In the genomic region with DNA sequence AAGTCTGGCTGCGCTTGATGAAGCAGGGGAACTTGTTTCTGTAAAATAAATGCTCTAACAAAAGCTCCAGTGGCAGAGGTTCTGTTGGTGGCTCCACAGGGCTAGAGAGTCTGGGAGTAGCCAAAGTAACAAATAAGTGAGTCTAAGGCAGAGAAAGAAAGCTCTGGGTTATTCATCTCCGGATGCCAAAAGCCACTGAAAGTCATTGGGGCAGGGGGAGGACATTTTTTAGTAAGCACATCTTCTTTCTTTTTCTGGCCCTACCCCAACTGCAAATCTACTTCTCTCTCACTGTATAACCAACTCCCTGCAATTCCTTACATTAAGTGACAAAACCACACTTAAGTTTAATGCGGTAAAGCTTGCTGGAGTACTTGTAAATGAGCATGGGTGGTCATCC, we compare ENCODE assay signal across 13 cellular contexts.
DNase-seq lines count a peak whose midpoint lies in the region; ATAC-seq and TF ChIP-seq lines count a peak whose summit lies in the region.
"Had no signal": no experiment of that assay in that cellular context is flagged by ENCODE, and none has a peak within 500 bp of the region (broad histone marks: within the 10 kb centered on the region; RNA-seq: fewer than 3 reads in every experiment).

No MANE protein-coding gene starts in this region.

- POLR2A ChIA-PET in activated CD8-positive, alpha-beta T cell treated with anti-CD3 and anti-CD28 coated beads, Interleukin-2, amount 10 ng/mL, durations not matched to agents 7 days and 5 days (lab: Charles Lee) = no interaction called here

- WGBS in heart left ventricle, 4 donors = 82 to 95% (median 88%) methylated on average over 3 of the region's 3 CpGs
- WGBS in upper lobe of left lung, 2 donors = 82 to 88% methylated on average over 3 of the region's 3 CpGs

- peak overlapping the region; percentile 45 for H3K27ac Mint-ChIP-seq in activated CD8-positive, alpha-beta T cell treated with anti-CD3 and anti-CD28 coated beads, Interleukin-2, amount 10 ng/mL, durations not matched to agents 7 days and 5 days
- H3K27ac Mint-ChIP-seq: nephron had no signal

- no peak overlapping the region for H3K4me3 Mint-ChIP-seq in activated CD8-positive, alpha-beta T cell treated with anti-CD3 and anti-CD28 coated beads, Interleukin-2, amount 10 ng/mL, durations not matched to agents 7 days and 5 days
- H3K4me3 Mint-ChIP-seq: nephron had no signal

- H3K36me3 Mint-ChIP-seq in activated CD8-positive, alpha-beta T cell treated with anti-CD3 and anti-CD28 coated beads, Interleukin-2, amount 10 ng/mL, durations not matched to agents 7 days and 5 days (ENCODE audit: low read depth) = peaks cover 52% of the 10 kb centered on the region

- DNase-seq in activated CD8-positive, alpha-beta T cell treated with anti-CD3 and anti-CD28 coated beads, Interleukin-2, amount 10 ng/mL, durations not matched to agents 7 days and 5 days = no peak
- DNase-seq in heart left ventricle = no peak
- no peak for DNase-seq in Peyer's patch
- DNase-seq in upper lobe of left lung = no peak
- no peak for DNase-seq in NCI-H1048 (lab: John Stamatoyannopoulos, UW)
- DNase-seq: body of pancreas, DMS 273 treated with DMSO at 0.1 percent for 48 hours, erythroblast, SW 1271 had no signal

- H3K27me3 Mint-ChIP-seq in activated CD8-positive, alpha-beta T cell treated with anti-CD3 and anti-CD28 coated beads, Interleukin-2, amount 10 ng/mL, durations not matched to agents 7 days and 5 days (ENCODE audit: low read depth) = no peaks in the 10 kb centered on the region

- H3K36me3 ChIP-seq in heart left ventricle = peaks cover 0 to 21% (median 0%) of the 10 kb centered on the region in 9 donors
- H3K36me3 ChIP-seq in Peyer's patch = no peaks in the 10 kb centered on the region
- H3K36me3 ChIP-seq in upper lobe of left lung = no peaks in the 10 kb centered on the region

- no peak for TF ChIP-seq CTCF in heart left ventricle (IDR thresholded peaks at IDR 0.05)
- no peak for TF ChIP-seq CTCF in Peyer's patch (IDR thresholded peaks at IDR 0.05)
- TF ChIP-seq CTCF in upper lobe of left lung (IDR thresholded peaks at IDR 0.05) = no peak

- H3K27ac ChIP-seq in heart left ventricle (no peak overlapping the region), Peyer's patch (no peak overlapping the region), upper lobe of left lung (no peak overlapping the region)
- H3K27ac ChIP-seq: body of pancreas had no signal

- H3K4me1 ChIP-seq in heart left ventricle (peaks cover 0 to 8% (median 0%) of the 10 kb centered on the region in 12 donors), Peyer's patch (no peaks in the 10 kb centered on the region), upper lobe of left lung (no peaks in the 10 kb centered on the region)
- H3K4me1 ChIP-seq: body of pancreas had no signal

- no peak for TF ChIP-seq EP300 in upper lobe of left lung (IDR thresholded peaks at IDR 0.05)

- H3K4me1 Mint-ChIP-seq in activated CD8-positive, alpha-beta T cell treated with anti-CD3 and anti-CD28 coated beads, Interleukin-2, amount 10 ng/mL, durations not matched to agents 7 days and 5 days (ENCODE audit: low read depth) = peaks cover 8% of the 10 kb centered on the region
- H3K4me1 Mint-ChIP-seq: nephron had no signal

- TF ChIP-seq POLR2A in heart left ventricle (IDR thresholded peaks at IDR 0.05) = no peak
- no peak for TF ChIP-seq POLR2A in Peyer's patch (IDR thresholded peaks at IDR 0.05)
- no peak for TF ChIP-seq POLR2A in upper lobe of left lung (IDR thresholded peaks at IDR 0.05)

- CTCF ChIA-PET in activated CD8-positive, alpha-beta T cell treated with anti-CD3 and anti-CD28 coated beads, Interleukin-2, amount 10 ng/mL, durations not matched to agents 7 days and 5 days (lab: Charles Lee) = interaction anchor here (1.3 kb wide), 1 partner anchor 11 kb away, joined by 3 read pairs; no protein-coding TSS in a partner anchor

- H3K27me3 ChIP-seq in heart left ventricle (peaks cover 0 to 6% (median 0%) of the 10 kb centered on the region in 9 donors), Peyer's patch (no peaks in the 10 kb centered on the region), upper lobe of left lung (no peaks in the 10 kb centered on the region)
- H3K27me3 ChIP-seq: body of pancreas had no signal

- H3K9me3 ChIP-seq in heart left ventricle (no peaks in the 10 kb centered on the region), Peyer's patch (no peaks in the 10 kb centered on the region), upper lobe of left lung (no peaks in the 10 kb centered on the region)
- H3K9me3 ChIP-seq: body of pancreas had no signal

- H3K4me3 ChIP-seq in heart left ventricle (no peak overlapping the region), Peyer's patch (no peak overlapping the region), upper lobe of left lung (no peak overlapping the region)
- H3K4me3 ChIP-seq: body of pancreas had no signal

- ATAC-seq in GM18873 (IDR thresholded peaks at IDR 0.05; ENCODE audit: low FRiP score, unreplicated experiment) (peak; percentile 92), GM21423 (IDR thresholded peaks at IDR 0.05; ENCODE audit: unreplicated experiment) (peak; percentile 93), HG03060 (IDR thresholded peaks at IDR 0.05; ENCODE audit: low read depth, unreplicated experiment) (peak; percentile 48), heart left ventricle (no peak), upper lobe of left lung (ENCODE audit: low FRiP score in 2 of 2) (no peak)
- ATAC-seq in activated CD8-positive, alpha-beta T cell treated with anti-CD3 and anti-CD28 coated beads, Interleukin-2, amount 10 ng/mL, durations not matched to agents 7 days and 5 days = no peak
- ATAC-seq: body of pancreas had no signal

- H3K9me3 Mint-ChIP-seq in activated CD8-positive, alpha-beta T cell treated with anti-CD3 and anti-CD28 coated beads, Interleukin-2, amount 10 ng/mL, durations not matched to agents 7 days and 5 days (ENCODE audit: insufficient read depth) = no peaks in the 10 kb centered on the region
- H3K9me3 Mint-ChIP-seq: nephron had no signal

- intact Hi-C loops in heart left ventricle (cut with DNase I) = no loop called here

Comparison
In these comparisons a context has a peak if more than half of its experiments do, and no peak if none do; other contexts are left out.
1. ATAC-seq: peak in GM18873 (single experiment), GM21423 (single experiment) and HG03060 (single experiment); none in activated CD8-positive, alpha-beta T cell treated with anti-CD3 and anti-CD28 coated beads, Interleukin-2, amount 10 ng/mL, durations not matched to agents 7 days and 5 days (single experiment), heart left ventricle (0 of 4) and upper lobe of left lung (0 of 2).